ENCODE assay signal across 7 cellular contexts in genomic region chr16:67969286-67970039, GRCh38. TPM values are rescaled to one million over a fixed set of nuclear protein-coding genes. Genes with fewer than 3 reads are reported as not detected.
DNase-seq lines count a peak whose midpoint lies in the region; ATAC-seq and TF ChIP-seq lines count a peak whose summit lies in the region.

No MANE protein-coding gene starts in this region.

- H3K27me3 Mint-ChIP-seq in H9 (ENCODE audit: low read depth) (peaks cover 2% of the 10 kb centered on the region), activated B cell treated with CpG ODN at 0.5 μM for 24 hours (no peaks in the 10 kb centered on the region)

- H4K5ac ChIP-seq in H9 (ENCODE audit: insufficient read length, low read depth, low read length), result no peak overlapping the region

- H3K79me2 ChIP-seq in H9 (ENCODE audit: insufficient read depth, low read length), result no peaks in the 10 kb centered on the region; the same call in 1 of the 2 replicates

- no peak overlapping the region for H2BK5ac ChIP-seq in H9 (ENCODE audit: insufficient read length, low read length)

- peak; percentile 88 for DNase-seq in H9
- DNase-seq in activated B cell treated with CpG ODN at 0.5 μM for 24 hours, result no peak
- no peak for DNase-seq in iPS DF 6.9 (ENCODE audit: low read depth, low spot score)
- no peak for DNase-seq in stimulated activated effector memory CD8-positive, alpha-beta T cell treated with anti-CD3 and anti-CD28 coated beads, Interleukin-12 subunit alpha, Interleukin-12 subunit beta, amount 100 ng/mL, for 72 hours (ENCODE audit: low spot score in 2 of 2)
- DNase-seq in NCI-H187 treated with DMSO at 0.1 percent for 48 hours (lab: John Stamatoyannopoulos, UW), result no peak
- no peak for DNase-seq in SKM-1 treated with dmso at 0.1 percent for 144 hours (lab: John Stamatoyannopoulos, UW; ENCODE audit: unreplicated experiment)

- ATAC-seq in activated B cell treated with CpG ODN at 0.5 μM for 24 hours (ENCODE audit: low read depth) (peak; percentile 3), HG03045 (IDR thresholded peaks at IDR 0.05; ENCODE audit: unreplicated experiment) (no peak)
- ATAC-seq in stimulated activated effector memory CD8-positive, alpha-beta T cell treated with anti-CD3 and anti-CD28 coated beads, Interleukin-12 subunit alpha, Interleukin-12 subunit beta, amount 100 ng/mL, for 72 hours, result no peak

- peaks cover 1% of the 10 kb centered on the region for H4K20me1 ChIP-seq in H9 (ENCODE audit: control insufficient read depth, insufficient read depth, insufficient read length)

- POLR2A ChIA-PET in activated B cell treated with CpG ODN at 0.5 μM for 24 hours (lab: Charles Lee), result interaction anchor here (0.6 to 3.0 kb wide), 9 partner anchors 10 to 96 kb away, joined by 3 to 25 read pairs (median 3); partner anchors contain the start of genes EDC4 and PSMB10

- TF ChIP-seq CTCF in H9 (conservative IDR thresholded peaks at IDR 0.05) (no peak), activated B cell treated with CpG ODN at 0.5 μM for 24 hours (IDR thresholded peaks at IDR 0.05) (no peak)

- H3K9me3 Mint-ChIP-seq in H9, result no peaks in the 10 kb centered on the region; a peak in 1 of 5 replicates
- no peaks in the 10 kb centered on the region for H3K9me3 Mint-ChIP-seq in activated B cell treated with CpG ODN at 0.5 μM for 24 hours
- no peaks in the 10 kb centered on the region for H3K9me3 Mint-ChIP-seq in stimulated activated effector memory CD8-positive, alpha-beta T cell treated with anti-CD3 and anti-CD28 coated beads, Interleukin-12 subunit alpha, Interleukin-12 subunit beta, amount 100 ng/mL, for 72 hours

- no peak overlapping the region for H3K18ac ChIP-seq in H9 (ENCODE audit: insufficient read length, low read depth, low read length)

- H4K8ac ChIP-seq in H9 (replicated peaks; ENCODE audit: insufficient read length, low read depth, low read length), result no peak overlapping the region

- H3K27ac Mint-ChIP-seq in H9 (peak overlapping the region in 2 of 3 experiments; percentile 22 to 52; a peak in 4 of 7 replicates), activated B cell treated with CpG ODN at 0.5 μM for 24 hours (peak overlapping the region; percentile 68)
- peak overlapping the region; percentile 74 for H3K27ac Mint-ChIP-seq in stimulated activated effector memory CD8-positive, alpha-beta T cell treated with anti-CD3 and anti-CD28 coated beads, Interleukin-12 subunit alpha, Interleukin-12 subunit beta, amount 100 ng/mL, for 72 hours

- peak overlapping the region; percentile 58; the same call in 1 of the 2 replicates for H3K4me3 ChIP-seq in iPS DF 6.9 (ENCODE audit: low read length)

- H3K4me1 ChIP-seq in H9 (ENCODE audit: insufficient read depth, low read length) (peaks cover 5% of the 10 kb centered on the region; the same call in 1 of the 2 replicates), iPS DF 6.9 (ENCODE audit: control insufficient read depth, insufficient read depth, low read length) (peaks cover 11% of the 10 kb centered on the region)

- no peak overlapping the region for H2BK120ac ChIP-seq in H9 (ENCODE audit: low read depth, low read length, poor library complexity, severe bottlenecking)

- no peaks in the 10 kb centered on the region for H3K27me3 ChIP-seq in H9 (ENCODE audit: insufficient read depth, low read length)
- no peaks in the 10 kb centered on the region for H3K27me3 ChIP-seq in iPS DF 6.9 (ENCODE audit: control insufficient read depth, insufficient read depth, low read length)

- H3K23me2 ChIP-seq in H9 (ENCODE audit: insufficient read length, low read depth, low read length, poor library complexity, severe bottlenecking), result peaks cover 3% of the 10 kb centered on the region

- no peak overlapping the region for H3K56ac ChIP-seq in H9 (ENCODE audit: insufficient read length, low read depth, low read length)

- H3K36me3 Mint-ChIP-seq in H9 (ENCODE audit: insufficient read depth in 1 of 3, low read depth in 3 of 3) (peaks cover 0 to 12% (median 2%) of the 10 kb centered on the region in 3 experiments; a peak in 4 of 7 replicates), activated B cell treated with CpG ODN at 0.5 μM for 24 hours (ENCODE audit: low read depth) (peaks cover 3% of the 10 kb centered on the region)
- H3K36me3 Mint-ChIP-seq in stimulated activated effector memory CD8-positive, alpha-beta T cell treated with anti-CD3 and anti-CD28 coated beads, Interleukin-12 subunit alpha, Interleukin-12 subunit beta, amount 100 ng/mL, for 72 hours, result peaks cover 7% of the 10 kb centered on the region

- H3K4me3 Mint-ChIP-seq in H9 (peak overlapping the region; percentile 93 to 95), activated B cell treated with CpG ODN at 0.5 μM for 24 hours (peak overlapping the region; percentile 96)
- H3K4me3 Mint-ChIP-seq in stimulated activated effector memory CD8-positive, alpha-beta T cell treated with anti-CD3 and anti-CD28 coated beads, Interleukin-12 subunit alpha, Interleukin-12 subunit beta, amount 100 ng/mL, for 72 hours, result peak overlapping the region; percentile 92

- CTCF ChIA-PET in activated B cell treated with CpG ODN at 0.5 μM for 24 hours (lab: Charles Lee), result interaction anchor here (1.4 kb wide), 1 partner anchor 71 kb away, joined by 4 read pairs; no protein-coding TSS in a partner anchor

- H2BK15ac ChIP-seq in H9 (ENCODE audit: low read depth, low read length), result no peak overlapping the region

- no peak overlapping the region for H3T11ph ChIP-seq in H9 (ENCODE audit: low read length)

- H2BK12ac ChIP-seq in H9 (ENCODE audit: insufficient read length, low read depth, low read length), result no peak overlapping the region

- H3K23ac ChIP-seq in H9 (ENCODE audit: insufficient read length, low read depth, low read length), result no peak overlapping the region

- H2AK5ac ChIP-seq in H9 (ENCODE audit: insufficient read length, low read length), result no peak overlapping the region

- H3K14ac ChIP-seq in H9 (ENCODE audit: insufficient read depth, low read length), result no peak overlapping the region

- H3K4me1 Mint-ChIP-seq in H9, result peaks cover 33 to 38% of the 10 kb centered on the region in 2 experiments
- peaks cover 28% of the 10 kb centered on the region for H3K4me1 Mint-ChIP-seq in activated B cell treated with CpG ODN at 0.5 μM for 24 hours
- peaks cover 30% of the 10 kb centered on the region for H3K4me1 Mint-ChIP-seq in stimulated activated effector memory CD8-positive, alpha-beta T cell treated with anti-CD3 and anti-CD28 coated beads, Interleukin-12 subunit alpha, Interleukin-12 subunit beta, amount 100 ng/mL, for 72 hours

- peak overlapping the region; percentile 22 for H3K4me2 ChIP-seq in H9 (ENCODE audit: insufficient read depth, insufficient read length, low read length)

- H3K36me3 ChIP-seq in iPS DF 6.9 (ENCODE audit: control insufficient read depth, insufficient read depth, low read length), result no peaks in the 10 kb centered on the region

- H2AFZ ChIP-seq in H9 (ENCODE audit: low read length), result no peak overlapping the region

- H3K9me3 ChIP-seq in H9 (ENCODE audit: control insufficient read depth, low read depth, low read length) (no peaks in the 10 kb centered on the region), iPS DF 6.9 (ENCODE audit: control insufficient read depth, insufficient read depth, low read length) (no peaks in the 10 kb centered on the region)

- no peak overlapping the region for H3K4ac ChIP-seq in H9 (ENCODE audit: low read depth, low read length)

- intact Hi-C loops in activated B cell treated with CpG ODN at 0.5 μM for 24 hours (cut with micrococcal nuclease), result loop anchor here (2.0 kb wide), 1 partner anchor 77 kb away; the partner anchor contains the start of gene PSKH1

- no peak overlapping the region for H4K91ac ChIP-seq in H9 (ENCODE audit: insufficient read length, low read depth, low read length)

- WGBS in H9 (ENCODE audit: extremely low coverage, insufficient read length, low lambda C conversion rate), result no CpG with 5 or more reads among the region's 37 CpGs
- WGBS in iPS DF 6.9 (ENCODE audit: insufficient coverage, insufficient read length), result no CpG with 5 or more reads among the region's 37 CpGs

- H3K9ac ChIP-seq in H9 (ENCODE audit: extremely low read depth, insufficient read length, low read length), result no peak overlapping the region

- H3K27ac ChIP-seq in H9 (ENCODE audit: insufficient read length, low read depth, low read length) (no peak overlapping the region), iPS DF 6.9 (ENCODE audit: low read length) (no peak overlapping the region)

- H2BK20ac ChIP-seq in H9 (ENCODE audit: low read depth, low read length, poor library complexity, severe bottlenecking), result no peak overlapping the region

- H3K79me1 ChIP-seq in H9 (ENCODE audit: insufficient read depth, low read depth, low read length, poor library complexity, severe bottlenecking), result no peaks in the 10 kb centered on the region

RNA-seq across cellular contexts. Expression of gene SLC12A4, which starts 1.0 kb away (rescaled TPM):
- total RNA-seq in H9 (2021) (46.7 and 51.1 TPM in 2 replicates), activated B cell treated with CpG ODN at 0.5 μM for 24 hours (24.6 and 37.9 TPM in 2 replicates)

RNA-seq across cellular contexts. Expression of gene DPEP3, which starts 10.8 kb away (rescaled TPM):
- total RNA-seq in H9 (2021) (0.59 and 0.68 TPM in 2 replicates), activated B cell treated with CpG ODN at 0.5 μM for 24 hours (0.29 and 0.38 TPM in 2 replicates)

RNA-seq across cellular contexts. Expression of gene LCAT, which starts 25.5 kb away (rescaled TPM):
- total RNA-seq in H9 (2021) (17.7 and 17.8 TPM in 2 replicates), activated B cell treated with CpG ODN at 0.5 μM for 24 hours (15.8 and 17.0 TPM in 2 replicates)

RNA-seq across cellular contexts. Expression of gene DPEP2, which starts 29.8 kb away (rescaled TPM):
- total RNA-seq in H9 (2021) (not detected in 2 replicates), activated B cell treated with CpG ODN at 0.5 μM for 24 hours (10.5 and 13.8 TPM in 2 replicates)

RNA-seq across cellular contexts. Expression of gene PSMB10, which starts 32.8 kb away (rescaled TPM):
- total RNA-seq in H9 (2021) (24.5 and 25.7 TPM in 2 replicates), activated B cell treated with CpG ODN at 0.5 μM for 24 hours (202 and 232 TPM in 2 replicates)
